Comparison of ENCODE assay signal across 1 cellular context in the genomic region with DNA sequence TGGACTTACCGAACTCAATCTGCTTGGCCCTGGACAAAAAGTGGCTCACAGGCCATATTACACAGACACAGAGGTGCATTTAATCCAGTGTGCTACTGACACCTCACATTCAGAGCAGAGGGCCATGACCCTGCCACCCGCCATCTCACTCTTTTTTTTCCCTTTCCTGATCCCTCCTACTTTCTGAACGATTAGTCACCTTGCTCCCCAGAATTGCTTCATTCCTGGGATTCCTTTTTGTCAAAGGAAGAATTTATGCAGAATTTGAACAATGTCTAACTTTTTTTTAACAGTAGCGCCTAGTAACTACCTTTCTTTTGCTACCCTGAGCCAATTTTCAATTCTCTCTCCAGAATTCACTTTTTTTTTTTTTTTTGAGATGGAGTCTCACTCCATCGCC.
TF ChIP-seq lines count a peak whose summit lies in the region.

No MANE protein-coding gene starts in this region.

TF ChIP-seq in H1, 55 proteins besides CTCF, POLR2A, EP300 and RAD21 (continued from another document):
- TF ChIP-seq, protein P1, sequence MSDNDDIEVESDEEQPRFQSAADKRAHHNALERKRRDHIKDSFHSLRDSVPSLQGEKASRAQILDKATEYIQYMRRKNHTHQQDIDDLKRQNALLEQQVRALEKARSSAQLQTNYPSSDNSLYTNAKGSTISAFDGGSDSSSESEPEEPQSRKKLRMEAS (IDR thresholded peaks at IDR 0.05): no peak
- no peak for TF ChIP-seq CREB1 (IDR thresholded peaks at IDR 0.05)
- peak; percentile 64; the same call in 1 of the 2 replicates for TF ChIP-seq YY1 (IDR thresholded peaks at IDR 0.05; ENCODE audit: low read depth, low read length)
- TF ChIP-seq GABPA (IDR thresholded peaks at IDR 0.05; ENCODE audit: borderline replicate concordance, insufficient read depth, low read length): no peak
- TF ChIP-seq RFX5 (IDR thresholded peaks at IDR 0.05; ENCODE audit: borderline replicate concordance, low read depth, low read length): no peak
- no peak for TF ChIP-seq NANOG (IDR thresholded peaks at IDR 0.05; ENCODE audit: insufficient read depth, low read depth, low read length, poor library complexity, severe bottlenecking)
- no peak for TF ChIP-seq CHD2 (IDR thresholded peaks at IDR 0.05; ENCODE audit: low read length)
- TF ChIP-seq SP1 (IDR thresholded peaks at IDR 0.05; ENCODE audit: low read depth, low read length): peak; percentile 68; the same call in 1 of the 2 replicates
- TF ChIP-seq JUND (IDR thresholded peaks at IDR 0.05; ENCODE audit: low read length): peak; percentile 90
- 0 out of 2 replicates have a peak, but pooled peaks have one; percentile 48 for TF ChIP-seq POLR2AphosphoS5 (IDR thresholded peaks at IDR 0.05; ENCODE audit: low read depth, low read length)
- peak; percentile 83 for TF ChIP-seq JUN (IDR thresholded peaks at IDR 0.05; ENCODE audit: low read depth, low read length)
- TF ChIP-seq BACH1 (IDR thresholded peaks at IDR 0.05; ENCODE audit: low read length): no peak
